Comparison of ENCODE assay signal across 8 cellular contexts in genomic region chr17:49789278-49789578, GRCh38. TPM values are rescaled to one million over a fixed set of nuclear protein-coding genes. Genes with fewer than 3 reads are reported as not detected.
DNase-seq lines count a peak whose midpoint lies in the region; ATAC-seq, FAIRE-seq and TF ChIP-seq lines count a peak whose summit lies in the region.

No MANE protein-coding gene starts in this region.

- WGBS in aorta, 2 donors = 3 to 4% methylated on average over 15 of the region's 15 CpGs

- H3K4me3 ChIP-seq in bronchial epithelial cell (ENCODE audit: low read depth, low read length) = peak overlapping the region; percentile 77
- peak overlapping the region; percentile 96 for H3K4me3 ChIP-seq in mucosa of descending colon
- H3K4me3 ChIP-seq in aorta (ENCODE audit: low read length in 2 of 2) = peak overlapping the region; percentile 8 to 38

- no peak for DNase-seq in stimulated activated naive CD8-positive, alpha-beta T cell treated with anti-CD3 and anti-CD28 coated beads, Interleukin-15, Interleukin-2, amounts not matched to agents 100 U/mL and 50 U/mL, for 24 hours
- no peak for DNase-seq in bronchial epithelial cell (ENCODE audit: low read depth)
- DNase-seq in mucosa of descending colon = no peak
- no peak for DNase-seq in aorta
- DNase-seq in HuH-7 (ENCODE audit: low spot score) = no peak
- no peak for DNase-seq in NK-92 treated with Interleukin-12 subunit alpha and Interleukin-12 subunit beta, amount 100 ng/mL, for 24 hours (lab: John Stamatoyannopoulos, UW)

- H3K4me3 Mint-ChIP-seq in stimulated activated naive CD8-positive, alpha-beta T cell treated with anti-CD3 and anti-CD28 coated beads, Interleukin-15, Interleukin-2, amounts not matched to agents 100 ng/mL and 50 ng/mL, for 24 hours = peak overlapping the region; percentile 93

- TF ChIP-seq CTCF in bronchial epithelial cell (IDR thresholded peaks at IDR 0.05; ENCODE audit: insufficient read depth, low read length, severe bottlenecking) = no peak
- TF ChIP-seq CTCF in mucosa of descending colon (IDR thresholded peaks at IDR 0.05) = no peak

- H3K36me3 ChIP-seq in bronchial epithelial cell (ENCODE audit: control insufficient read depth, insufficient read depth, low read length) (peaks cover 9% of the 10 kb centered on the region), mucosa of descending colon (ENCODE audit: low read depth) (no peaks in the 10 kb centered on the region), aorta (ENCODE audit: control insufficient read depth in 1 of 2, insufficient read depth in 2 of 2, low read length in 1 of 2) (no peaks in the 10 kb centered on the region)

- H3K36me3 Mint-ChIP-seq in stimulated activated naive CD8-positive, alpha-beta T cell treated with anti-CD3 and anti-CD28 coated beads, Interleukin-15, Interleukin-2, amounts not matched to agents 100 ng/mL and 50 ng/mL, for 24 hours (ENCODE audit: low read depth) = peaks cover 48% of the 10 kb centered on the region

- H3K9me3 ChIP-seq in mucosa of descending colon (no peaks in the 10 kb centered on the region), aorta (ENCODE audit: control insufficient read depth, low read length) (no peaks in the 10 kb centered on the region)

- FAIRE-seq in bronchial epithelial cell (lab: Jason Lieb, UNC) = no peak

- H3K27me3 Mint-ChIP-seq in stimulated activated naive CD8-positive, alpha-beta T cell treated with anti-CD3 and anti-CD28 coated beads, Interleukin-15, Interleukin-2, amounts not matched to agents 100 ng/mL and 50 ng/mL, for 24 hours = no peaks in the 10 kb centered on the region

- ATAC-seq in stimulated activated naive CD8-positive, alpha-beta T cell treated with anti-CD3 and anti-CD28 coated beads, Interleukin-15, Interleukin-2, amounts not matched to agents 100 U/mL and 50 U/mL, for 24 hours = no peak
- ATAC-seq in mucosa of descending colon = no peak
- no peak for ATAC-seq in aorta (ENCODE audit: low FRiP score)
- ATAC-seq in GM19351 (IDR thresholded peaks at IDR 0.05; ENCODE audit: unreplicated experiment) = no peak

- H3K27ac Mint-ChIP-seq in stimulated activated naive CD8-positive, alpha-beta T cell treated with anti-CD3 and anti-CD28 coated beads, Interleukin-15, Interleukin-2, amounts not matched to agents 100 ng/mL and 50 ng/mL, for 24 hours = peak overlapping the region; percentile 97

- H3K4me1 ChIP-seq in mucosa of descending colon (ENCODE audit: low read depth) = peaks cover 25% of the 10 kb centered on the region
- H3K4me1 ChIP-seq in aorta (ENCODE audit: control insufficient read depth in 1 of 2, insufficient read depth in 2 of 2, low read length in 2 of 2) = no peaks in the 10 kb centered on the region

- no peaks in the 10 kb centered on the region for H3K9me3 Mint-ChIP-seq in stimulated activated naive CD8-positive, alpha-beta T cell treated with anti-CD3 and anti-CD28 coated beads, Interleukin-15, Interleukin-2, amounts not matched to agents 100 ng/mL and 50 ng/mL, for 24 hours

- no peak overlapping the region for H3K27ac ChIP-seq in aorta (ENCODE audit: low read depth in 1 of 2, low read length in 2 of 2)

- H3K27me3 ChIP-seq in bronchial epithelial cell (ENCODE audit: control insufficient read depth, insufficient read depth, low read length) = no peaks in the 10 kb centered on the region
- no peaks in the 10 kb centered on the region for H3K27me3 ChIP-seq in aorta (ENCODE audit: control insufficient read depth in 1 of 2, insufficient read depth in 2 of 2, low read length in 1 of 2)

- peaks cover 59% of the 10 kb centered on the region for H3K4me1 Mint-ChIP-seq in stimulated activated naive CD8-positive, alpha-beta T cell treated with anti-CD3 and anti-CD28 coated beads, Interleukin-15, Interleukin-2, amounts not matched to agents 100 ng/mL and 50 ng/mL, for 24 hours (ENCODE audit: low read depth)

- intact Hi-C loops in mucosa of descending colon (cut with DNase I, micrococcal nuclease) (no loop called here), aorta (cut with DNase I) (loop anchor here (5.0 kb wide), 3 partner anchors 48 to 222 kb away; partner anchors contain the start of gene TAC4 (in 1 of the 2))

RNA-seq across cellular contexts. Expression of gene KAT7, which starts 0.7 kb away (rescaled TPM):
- total RNA-seq in bronchial epithelial cell (12.4 and 18.8 TPM in 2 replicates), mucosa of descending colon (10 to 100 TPM; 43.7 to 73.4 (median 59.7) TPM), aorta (10 to 100 TPM; 60.8 to 63.9 TPM)
- polyA plus RNA-seq in aorta = 10 to 100 TPM in 1 of 2 donors, 1 to 10 TPM in 1; 6.1 to 17.4 TPM

RNA-seq across cellular contexts. Expression of gene FAM117A, which starts 25.3 kb away (rescaled TPM):
- total RNA-seq in bronchial epithelial cell = 0.53 and 1.9 TPM in 2 replicates
- total RNA-seq in mucosa of descending colon = 10 to 100 TPM in 1 of 3 donors, 1 to 10 TPM in 2; 6.5 to 22.0 (median 8.8) TPM
- total RNA-seq in aorta = 10 to 100 TPM; 16.9 to 17.2 TPM
- polyA plus RNA-seq in aorta = 10 to 100 TPM in 1 of 2 donors, 1 to 10 TPM in 1; 9.4 to 15.3 TPM

RNA-seq across cellular contexts. Expression of gene TAC4, which starts 58.6 kb away (rescaled TPM):
- total RNA-seq in bronchial epithelial cell = not detected in 2 replicates
- total RNA-seq in mucosa of descending colon = not detected
- total RNA-seq in aorta = not detected
- polyA plus RNA-seq in aorta = not detected

Comparison
In these comparisons a context has a peak if more than half of its experiments do, and no peak if none do; other contexts are left out.
1. H3K4me3 ChIP-seq: peak in every context shown above with its lines; median percentile 96 in mucosa of descending colon; 77 in bronchial epithelial cell; 23 in aorta.
2. intact Hi-C loops: an anchor here in aorta (5.0 kb wide); none called in mucosa of descending colon.